In the genomic region with DNA sequence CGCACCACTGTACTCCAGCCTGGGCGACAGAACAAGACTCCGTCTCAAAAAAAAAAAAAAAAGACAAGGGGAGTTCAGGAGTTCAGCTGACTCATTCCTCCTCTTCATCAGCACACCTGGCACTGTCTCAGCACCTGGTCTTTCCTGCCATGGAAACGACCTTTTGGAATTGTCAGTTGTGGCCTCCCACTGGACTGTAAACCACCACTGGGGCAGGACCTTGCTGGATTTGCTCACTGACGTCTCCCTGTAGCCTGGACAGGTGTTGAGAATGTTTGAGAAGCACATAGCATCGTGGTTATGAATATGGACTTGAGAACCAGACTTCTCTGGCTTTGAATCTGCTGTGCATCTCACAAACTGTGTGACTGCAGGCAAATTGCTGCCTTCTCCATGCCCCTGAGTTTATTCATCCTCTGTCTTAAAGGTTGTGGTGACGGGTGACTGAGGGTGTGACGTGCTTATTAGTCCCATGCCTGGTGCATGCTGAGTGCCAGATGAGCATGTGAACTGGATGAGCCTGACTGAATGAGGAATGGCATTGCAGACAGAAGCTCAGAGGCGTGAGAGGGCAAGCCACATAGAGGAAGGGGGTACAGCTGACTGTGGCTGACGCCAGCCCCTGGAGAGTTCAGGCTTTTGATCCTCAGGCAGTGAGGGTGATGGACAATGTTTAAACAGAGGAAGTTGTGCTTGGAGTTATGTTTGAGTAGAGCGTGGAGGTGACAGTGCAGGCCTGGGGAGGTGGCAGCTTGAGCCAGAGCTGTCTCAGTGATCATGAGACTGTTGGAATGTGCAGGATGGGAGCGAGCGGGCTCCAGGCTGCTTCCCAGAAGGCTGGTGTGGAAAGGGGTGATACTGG, we compare ENCODE assay signal across 8 cellular contexts. TPM values are rescaled to one million over a fixed set of nuclear protein-coding genes. Genes with fewer than 3 reads are reported as not detected.
DNase-seq lines count a peak whose midpoint lies in the region; ATAC-seq and TF ChIP-seq lines count a peak whose summit lies in the region.

No MANE protein-coding gene starts in this region.

- ATAC-seq in HG03280 (IDR thresholded peaks at IDR 0.05; ENCODE audit: unreplicated experiment) (no peak), HG03196 (IDR thresholded peaks at IDR 0.05; ENCODE audit: unreplicated experiment) (no peak)

- CTCF ChIA-PET in GM10248 (lab: Yijun Ruan, JAX): interaction anchor here (0.9 kb wide), 1 partner anchor 18 kb away, joined by 3 read pairs; no protein-coding TSS in a partner anchor

- DNase-seq in COR-L47 (lab: John Stamatoyannopoulos, UW) (peak; percentile 23), NCI-H69 (lab: John Stamatoyannopoulos, UW) (peak; percentile 96), nephron progenitor cell (no peak), BE2C (no peak), GM10248 (ENCODE audit: extremely low spot score) (no peak)

- H3K36me3 Mint-ChIP-seq in dendritic cell treated with granulocyte-macrophage colony-stimulating factor and Interleukin-4, amounts not matched to agents 40 ng/mL and 50 ng/mL, for 4 days (ENCODE audit: low read depth): peaks cover 88% of the 10 kb centered on the region
- no peaks in the 10 kb centered on the region for H3K36me3 Mint-ChIP-seq in nephron progenitor cell (ENCODE audit: low read depth)

- no peak overlapping the region for H3K4me3 Mint-ChIP-seq in dendritic cell treated with granulocyte-macrophage colony-stimulating factor and Interleukin-4, amounts not matched to agents 40 ng/mL and 50 ng/mL, for 4 days
- H3K4me3 Mint-ChIP-seq in nephron progenitor cell: peak overlapping the region; percentile 54

- H3K27me3 ChIP-seq in BE2C: no peaks in the 10 kb centered on the region

- no peaks in the 10 kb centered on the region for H3K9me3 Mint-ChIP-seq in dendritic cell treated with granulocyte-macrophage colony-stimulating factor and Interleukin-4, amounts not matched to agents 40 ng/mL and 50 ng/mL, for 4 days
- H3K9me3 Mint-ChIP-seq in nephron progenitor cell: no peaks in the 10 kb centered on the region

- H3K27ac Mint-ChIP-seq in dendritic cell treated with granulocyte-macrophage colony-stimulating factor and Interleukin-4, amounts not matched to agents 40 ng/mL and 50 ng/mL, for 4 days: peak overlapping the region; percentile 2
- H3K27ac Mint-ChIP-seq in nephron progenitor cell: peak overlapping the region; percentile 88

- H3K27me3 Mint-ChIP-seq in dendritic cell treated with granulocyte-macrophage colony-stimulating factor and Interleukin-4, amounts not matched to agents 40 ng/mL and 50 ng/mL, for 4 days: no peaks in the 10 kb centered on the region
- peaks cover 4% of the 10 kb centered on the region for H3K27me3 Mint-ChIP-seq in nephron progenitor cell (ENCODE audit: low read depth, poor library complexity)

- H3K4me1 Mint-ChIP-seq in dendritic cell treated with granulocyte-macrophage colony-stimulating factor and Interleukin-4, amounts not matched to agents 40 ng/mL and 50 ng/mL, for 4 days (ENCODE audit: low read depth): peaks cover 73% of the 10 kb centered on the region
- H3K4me1 Mint-ChIP-seq in nephron progenitor cell: peaks cover 74% of the 10 kb centered on the region

- H3K9me3 ChIP-seq in BE2C: no peaks in the 10 kb centered on the region

- H3K4me3 ChIP-seq in BE2C (ENCODE audit: low read depth, low read length): no peak overlapping the region

- peaks cover 16% of the 10 kb centered on the region for H3K4me1 ChIP-seq in BE2C

- POLR2A ChIA-PET in GM10248 (lab: Yijun Ruan, JAX): no interaction called here

- H3K36me3 ChIP-seq in BE2C: no peaks in the 10 kb centered on the region

- TF ChIP-seq CTCF in nephron progenitor cell (IDR thresholded peaks at IDR 0.05) (no peak), BE2C (IDR thresholded peaks at IDR 0.05; ENCODE audit: low read depth, low read length) (no peak), GM10248 (IDR thresholded peaks at IDR 0.05; ENCODE audit: control extremely low read depth, extremely low read depth, low read depth, missing control alignments) (no peak)

- intact Hi-C loops in dendritic cell treated with granulocyte-macrophage colony-stimulating factor and Interleukin-4, amounts not matched to agents 40 ng/mL and 50 ng/mL, for 4 days (cut with micrococcal nuclease): no loop called here

RNA-seq across cellular contexts. Expression of a gene that starts 12.7 kb away (rescaled TPM):
- polyA plus RNA-seq in BE2C (2012; ENCODE audit: insufficient read depth, insufficient read length, low read depth): 64.4 TPM

RNA-seq across cellular contexts. Expression of a gene that starts 55.1 kb away (rescaled TPM):
- 25.6 TPM for polyA plus RNA-seq in BE2C (2012; ENCODE audit: insufficient read depth, insufficient read length, low read depth)

Comparison
In these comparisons a context has a peak if more than half of its experiments do, and no peak if none do; other contexts are left out.
1. DNase-seq: peak in COR-L47 (single experiment) and NCI-H69 (single experiment); none in nephron progenitor cell (single experiment), BE2C (single experiment) and GM10248 (single experiment).